In genomic region chr6:18100296-18100695, GRCh38 we compare ENCODE assay signal across 13 cellular contexts.
"Had no signal": no experiment of that assay in that cellular context is flagged by ENCODE, and none has a peak within 500 bp of the region (broad histone marks: within the 10 kb centered on the region; RNA-seq: fewer than 3 reads in every experiment).

No MANE protein-coding gene starts in this region.

- H3K4me1 ChIP-seq: pancreas, stomach, transverse colon had no signal

- H3K9me3 ChIP-seq: pancreas, stomach, transverse colon had no signal

- DNase-seq: activated CD4-positive, alpha-beta memory T cell treated with anti-CD3 and anti-CD28 coated beads, Interleukin-2, amount 10 ng/mL, durations not matched to agents 7 days and 5 days; activated CD4-positive, alpha-beta T cell treated with anti-CD3 and anti-CD28 coated beads for 1 hour; activated CD8-positive, alpha-beta memory T cell treated with anti-CD3 and anti-CD28 coated beads, Interleukin-2, amount 50 U/mL, for 48 hours; activated naive CD4-positive, alpha-beta T cell treated with Interleukin-2 at 50 U/mL for 16 hours; central memory CD4-positive, alpha-beta T cell; cortex of kidney; erythroblast; pancreas; small intestine; stomach; T-helper 9 cell; transverse colon had no signal

- ATAC-seq: left lobe of liver, pancreas had no signal

- H3K27ac ChIP-seq: pancreas, stomach, transverse colon had no signal

- FAIRE-seq: pancreas, small intestine had no signal

- H3K36me3 ChIP-seq: pancreas, stomach, transverse colon had no signal

- H3K4me3 ChIP-seq: pancreas, stomach, transverse colon had no signal

- H3K27me3 ChIP-seq: pancreas, stomach, transverse colon had no signal
